ENCODE assay signal across 17 cellular contexts in genomic region chr18:9449987-9450386, GRCh38.
"Had no signal": no experiment of that assay in that cellular context is flagged by ENCODE, and none has a peak within 500 bp of the region (broad histone marks: within the 10 kb centered on the region; RNA-seq: fewer than 3 reads in every experiment).

No MANE protein-coding gene starts in this region.

- H3K27me3 ChIP-seq: ovary, right atrium auricular region, tibial artery had no signal

- H3K4me1 ChIP-seq: lower lobe of right lung, psoas muscle, right atrium auricular region, tibial artery had no signal

- H3K27ac ChIP-seq: heart right ventricle, lower lobe of right lung, ovary, psoas muscle, right atrium auricular region, tibial artery had no signal

- H3K36me3 ChIP-seq: heart right ventricle, lower lobe of right lung, ovary, right atrium auricular region, tibial artery had no signal

- ATAC-seq: heart right ventricle; left colon; lower lobe of right lung; psoas muscle; stimulated activated effector memory CD8-positive, alpha-beta T cell treated with anti-CD3 and anti-CD28 coated beads, Interleukin-12 subunit alpha, Interleukin-12 subunit beta, amount 100 ng/mL, for 72 hours; stimulated activated naive CD8-positive, alpha-beta T cell treated with anti-CD3 and anti-CD28 coated beads, Interleukin-15, amount 100 ng/mL, for 72 hours had no signal

- H3K4me3 ChIP-seq: heart right ventricle, lower lobe of right lung, ovary, psoas muscle, right atrium auricular region, tibial artery had no signal

- H3K9me3 ChIP-seq: ovary, psoas muscle, right atrium auricular region had no signal

- FAIRE-seq: endometrium, keratinocyte had no signal

- DNase-seq: activated CD4-positive, alpha-beta T cell treated with anti-CD3 and anti-CD28 coated beads for 1 hour; activated gamma-delta T cell treated with Interleukin-2 at 50 U/mL for 16 hours; activated T-cell treated with anti-CD3 and anti-CD28 coated beads, Interleukin-2, amount 50 U/mL, for 1 hour; aorta; heart right ventricle; left colon; lower lobe of right lung; naive B cell; ovary; psoas muscle; stimulated activated CD4-positive, alpha-beta T cell treated with anti-CD3 and anti-CD28 coated beads, Interleukin-1b, Interleukin-23, amount 100 ng/mL, for 48 hours; stimulated activated naive CD8-positive, alpha-beta T cell treated with anti-CD3 and anti-CD28 coated beads, Interleukin-15, amount 100 ng/mL, for 72 hours; tibial artery had no signal
